ENCODE assay signal across 34 cellular contexts in genomic region chr5:156552855-156553358, GRCh38.
"Had no signal": no experiment of that assay in that cellular context is flagged by ENCODE, and none has a peak within 500 bp of the region (broad histone marks: within the 10 kb centered on the region; RNA-seq: fewer than 3 reads in every experiment).

No MANE protein-coding gene starts in this region.

- H3K36me3 ChIP-seq: ascending aorta, cardiac muscle cell, Peyer's patch had no signal

- H3K27me3 ChIP-seq: ascending aorta, cardiac muscle cell, Peyer's patch had no signal

- H3K9me3 ChIP-seq: ascending aorta, Peyer's patch had no signal

- H3K4me1 ChIP-seq: ascending aorta, Peyer's patch had no signal

- ATAC-seq: activated CD8-positive, alpha-beta memory T cell treated with anti-CD3 and anti-CD28 coated beads, Interleukin-2, amount 10 ng/mL, durations not matched to agents 7 days and 5 days; activated T-cell treated with anti-CD3 and anti-CD28 coated beads, Interleukin-2, amount 50 U/mL, for 72 hours; PC-3 had no signal

- H3K27ac ChIP-seq: ascending aorta, cardiac muscle cell, Peyer's patch, VCaP had no signal

- H3K4me3 ChIP-seq: ascending aorta, cardiac muscle cell, Peyer's patch had no signal

- DNase-seq: activated B cell treated with CpG ODN at 0.5 μM for 24 hours; activated CD4-positive, alpha-beta memory T cell treated with anti-CD3 and anti-CD28 coated beads for 36 hours; activated CD4-positive, alpha-beta T cell treated with anti-CD3 and anti-CD28 coated beads for 4 hours; activated CD4-positive, alpha-beta T cell treated with anti-CD3 and anti-CD28 coated beads, Interleukin-2, amount 50 U/mL, for 1 hour; activated CD4-positive, CD25-positive, alpha-beta regulatory T cell treated with anti-CD3 and anti-CD28 coated beads, Interleukin-2, amount 50 U/mL, for 72 hours; activated CD8-positive, alpha-beta memory T cell treated with anti-CD3 and anti-CD28 coated beads, Interleukin-2, amount 10 ng/mL, durations not matched to agents 7 days and 5 days; activated CD8-positive, alpha-beta memory T cell treated with anti-CD3 and anti-CD28 coated beads, Interleukin-2, amount 50 U/mL, for 48 hours; activated gamma-delta T cell; activated naive CD4-positive, alpha-beta T cell treated with Interleukin-2 at 50 U/mL for 16 hours; activated naive CD8-positive, alpha-beta T cell treated with anti-CD3 and anti-CD28 coated beads, Interleukin-2, amount 10 ng/mL, durations not matched to agents 7 days and 5 days; activated T-cell treated with anti-CD3 and anti-CD28 coated beads, Interleukin-2, amount 50 U/mL, for 1 hour; activated T-cell treated with anti-CD3 and anti-CD28 coated beads, Interleukin-2, amount 50 U/mL, for 72 hours; amygdala; Karpas-422; KBM-7; NCI-H1105 treated with DMSO at 0.1 percent for 48 hours; NCI-H1436 treated with DMSO at 0.1 percent for 48 hours; NCI-H1694 treated with DMSO at 0.1 percent for 48 hours; NCI-H2029; NCI-H345; NCI-H524 treated with DMSO at 0.1 percent for 48 hours; NCI-H748 treated with DMSO at 0.1 percent for 48 hours; NK-92 treated with Interleukin-12 subunit alpha and Interleukin-12 subunit beta, amount 100 ng/mL, for 24 hours; PC-3; Peyer's patch; RPMI8226; SIG-M5; SW 1271; T-helper 1 cell; T-helper 2 cell; T-helper 9 cell had no signal
